Comparison of ENCODE assay signal across 12 cellular contexts in the genomic region with DNA sequence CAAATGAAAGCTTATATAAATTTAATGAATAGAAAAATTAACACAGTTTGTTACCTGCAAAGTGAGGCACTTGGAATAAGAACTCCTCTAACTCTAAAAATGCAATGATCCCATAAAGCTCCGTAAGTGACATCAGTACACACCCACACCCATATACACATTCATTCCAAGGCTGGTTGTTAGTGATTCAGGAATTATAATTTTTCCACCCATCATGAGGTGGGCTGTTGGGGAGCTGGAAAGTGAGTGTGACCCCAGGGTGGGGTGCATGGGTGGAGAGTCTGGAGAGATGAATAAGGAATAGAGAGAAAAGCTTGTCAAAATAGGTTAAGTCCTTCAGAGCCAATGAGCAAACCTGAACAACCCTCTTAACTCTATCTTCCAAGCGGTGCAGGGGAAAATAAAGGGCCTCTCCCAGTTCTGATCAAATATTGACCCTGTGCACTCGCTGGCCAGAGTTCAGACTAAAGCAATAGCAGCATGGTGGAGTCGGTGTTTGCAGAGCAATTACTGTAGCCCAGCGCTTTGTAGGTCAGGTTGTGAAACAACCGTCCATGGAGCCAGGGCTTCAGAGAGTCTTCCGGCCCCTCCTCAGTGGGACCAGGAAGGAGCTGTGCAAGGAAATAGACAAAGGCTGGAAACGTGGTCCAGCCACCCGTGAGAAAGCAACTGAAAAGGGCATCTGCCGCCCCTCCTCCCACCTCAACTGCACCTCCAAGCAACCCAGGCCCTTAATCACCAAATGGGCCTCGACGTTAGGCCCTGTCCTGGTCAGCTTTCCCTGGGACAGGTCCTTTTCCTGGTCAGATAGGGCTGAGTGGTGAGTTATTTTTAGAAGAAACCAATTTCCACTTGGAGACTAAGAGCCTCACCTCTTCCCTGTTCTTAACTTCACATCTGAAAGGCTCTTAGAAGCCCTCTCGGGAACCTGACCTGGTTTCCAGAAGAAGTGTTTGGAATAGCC.
DNase-seq lines count a peak whose midpoint lies in the region; TF ChIP-seq lines count a peak whose summit lies in the region.
"Had no signal": no experiment of that assay in that cellular context is flagged by ENCODE, and none has a peak within 500 bp of the region (broad histone marks: within the 10 kb centered on the region; RNA-seq: fewer than 3 reads in every experiment).

No MANE protein-coding gene starts in this region.

- no peaks in the 10 kb centered on the region for H3F3A ChIP-seq in SK-N-SH (replicated peaks; ENCODE audit: insufficient read depth)

- TF ChIP-seq CTCF in breast epithelium (IDR thresholded peaks at IDR 0.05) (no peak), SK-N-SH (IDR thresholded peaks at IDR 0.05) (no peak), osteocyte (IDR thresholded peaks at IDR 0.05) (no peak)

- H3K27ac ChIP-seq in BLaER1 = peak overlapping the region; percentile 22; the same call in 1 of the 2 replicates
- peak overlapping the region; percentile 33 to 48 for H3K27ac ChIP-seq in breast epithelium
- H3K27ac ChIP-seq in SK-N-SH (ENCODE audit: low read depth in 2 of 2, low read length in 1 of 2) = peak overlapping the region in 1 of 2 experiments; percentile 89; a peak in 1 of 4 replicates

- peaks cover 2% of the 10 kb centered on the region for H3K27me3 Mint-ChIP-seq in osteocyte (ENCODE audit: unreplicated experiment)
- H3K27me3 Mint-ChIP-seq in activated CD4-positive, alpha-beta T cell treated with anti-CD3 and anti-CD28 coated beads, Interleukin-2, amount 10 ng/mL, durations not matched to agents 24 days and 14 days = peaks cover 6% of the 10 kb centered on the region
- H3K27me3 Mint-ChIP-seq: activated T-cell treated with anti-CD3 and anti-CD28 coated beads, Interleukin-2, amount 50 U/mL, for 24 hours; naive thymus-derived CD8-positive, alpha-beta T cell had no signal

- no peaks in the 10 kb centered on the region for H3K36me3 Mint-ChIP-seq in osteocyte (ENCODE audit: unreplicated experiment)
- H3K36me3 Mint-ChIP-seq in activated CD4-positive, alpha-beta T cell treated with anti-CD3 and anti-CD28 coated beads, Interleukin-2, amount 10 ng/mL, durations not matched to agents 24 days and 14 days (ENCODE audit: low read depth) = no peaks in the 10 kb centered on the region
- H3K36me3 Mint-ChIP-seq: naive thymus-derived CD8-positive, alpha-beta T cell had no signal

- H3K9me3 ChIP-seq in BLaER1 = no peaks in the 10 kb centered on the region
- H3K9me3 ChIP-seq in breast epithelium = no peaks in the 10 kb centered on the region
- no peaks in the 10 kb centered on the region for H3K9me3 ChIP-seq in SK-N-SH

- TF ChIP-seq EP300 in SK-N-SH (IDR thresholded peaks at IDR 0.05; ENCODE audit: borderline replicate concordance in 1 of 2, low read depth in 1 of 2, low read length in 1 of 2) = no peak

- H3K4me2 ChIP-seq in BLaER1 (no peak overlapping the region), SK-N-SH (no peak overlapping the region)

- no peaks in the 10 kb centered on the region for H3K9me2 ChIP-seq in SK-N-SH

- H3K4me1 ChIP-seq in BLaER1 (peaks cover 35% of the 10 kb centered on the region), breast epithelium (no peaks in the 10 kb centered on the region), SK-N-SH (ENCODE audit: control insufficient read depth in 1 of 2, insufficient read depth in 2 of 2, low read depth in 1 of 2, low read length in 1 of 2) (peaks cover 15 to 37% of the 10 kb centered on the region in 2 experiments; a peak in 3 of 4 replicates)

- H3K9me3 Mint-ChIP-seq in osteocyte (ENCODE audit: unreplicated experiment) = no peaks in the 10 kb centered on the region
- H3K9me3 Mint-ChIP-seq in activated CD4-positive, alpha-beta T cell treated with anti-CD3 and anti-CD28 coated beads, Interleukin-2, amount 10 ng/mL, durations not matched to agents 24 days and 14 days = no peaks in the 10 kb centered on the region
- H3K9me3 Mint-ChIP-seq: activated T-cell treated with anti-CD3 and anti-CD28 coated beads, Interleukin-2, amount 50 U/mL, for 24 hours; naive thymus-derived CD8-positive, alpha-beta T cell had no signal

- no peak overlapping the region for H3K4me3 ChIP-seq in BLaER1
- no peak overlapping the region for H3K4me3 ChIP-seq in breast epithelium
- H3K4me3 ChIP-seq in SK-N-SH (ENCODE audit: low read depth in 2 of 2, low read length in 1 of 2) = no peak overlapping the region

- H3K9ac ChIP-seq in BLaER1 (no peak overlapping the region), SK-N-SH (no peak overlapping the region)

- no peak for TF ChIP-seq RAD21 in SK-N-SH (IDR thresholded peaks at IDR 0.05; ENCODE audit: low read length)

- no peaks in the 10 kb centered on the region for H3K79me2 ChIP-seq in SK-N-SH (ENCODE audit: insufficient read depth)

- peaks cover 3% of the 10 kb centered on the region for H3K4me1 Mint-ChIP-seq in osteocyte (ENCODE audit: unreplicated experiment)
- peaks cover 5% of the 10 kb centered on the region for H3K4me1 Mint-ChIP-seq in activated CD4-positive, alpha-beta T cell treated with anti-CD3 and anti-CD28 coated beads, Interleukin-2, amount 10 ng/mL, durations not matched to agents 24 days and 14 days

- no peak for TF ChIP-seq POLR2A in breast epithelium (IDR thresholded peaks at IDR 0.05)

- H3K27me3 ChIP-seq in BLaER1 = no peaks in the 10 kb centered on the region
- H3K27me3 ChIP-seq in breast epithelium = no peaks in the 10 kb centered on the region
- H3K27me3 ChIP-seq in SK-N-SH (ENCODE audit: insufficient read depth) = no peaks in the 10 kb centered on the region

- no peak overlapping the region for H3K4me3 Mint-ChIP-seq in osteocyte (ENCODE audit: unreplicated experiment)
- H3K4me3 Mint-ChIP-seq in activated CD4-positive, alpha-beta T cell treated with anti-CD3 and anti-CD28 coated beads, Interleukin-2, amount 10 ng/mL, durations not matched to agents 24 days and 14 days = no peak overlapping the region
- H3K4me3 Mint-ChIP-seq: activated T-cell treated with anti-CD3 and anti-CD28 coated beads, Interleukin-2, amount 50 U/mL, for 24 hours; naive thymus-derived CD8-positive, alpha-beta T cell had no signal

- CTCF ChIA-PET in SK-N-SH (lab: Yijun Ruan, JAX) = interaction anchor here (0.8 to 4.0 kb wide), 7 partner anchors 9 to 44 kb away, joined by 3 to 16 read pairs (median 4); no protein-coding TSS in a partner anchor

- no peak overlapping the region for H3K27ac Mint-ChIP-seq in osteocyte (ENCODE audit: unreplicated experiment)
- H3K27ac Mint-ChIP-seq in activated CD4-positive, alpha-beta T cell treated with anti-CD3 and anti-CD28 coated beads, Interleukin-2, amount 10 ng/mL, durations not matched to agents 24 days and 14 days = no peak overlapping the region
- H3K27ac Mint-ChIP-seq: activated T-cell treated with anti-CD3 and anti-CD28 coated beads, Interleukin-2, amount 50 U/mL, for 24 hours; naive thymus-derived CD8-positive, alpha-beta T cell had no signal

- intact Hi-C loops in breast epithelium (cut with DNase I; ENCODE audit: low total_unique reads) = no loop called here
- intact Hi-C loops in activated CD4-positive, alpha-beta T cell treated with anti-CD3 and anti-CD28 coated beads, Interleukin-2, amount 10 ng/mL, durations not matched to agents 24 days and 14 days (cut with micrococcal nuclease) = no loop called here

- H4K20me1 ChIP-seq in BLaER1 = peaks cover 22% of the 10 kb centered on the region; the same call in 1 of the 2 replicates
- H4K20me1 ChIP-seq in SK-N-SH (ENCODE audit: insufficient read depth) = no peaks in the 10 kb centered on the region

- WGBS in SK-N-SH (ENCODE audit: low lambda C conversion rate) = 79% methylated on average over 13 of the region's 13 CpGs

- H3K36me3 ChIP-seq in BLaER1 = peaks cover 91% of the 10 kb centered on the region
- H3K36me3 ChIP-seq in breast epithelium = no peaks in the 10 kb centered on the region
- H3K36me3 ChIP-seq in SK-N-SH (replicated peaks in 1 of 2; ENCODE audit: control insufficient read depth in 1 of 2, insufficient read depth in 2 of 2, low read length in 1 of 2) = no peaks in the 10 kb centered on the region

- DNase-seq in NCI-H146 (lab: John Stamatoyannopoulos, UW) (peak; percentile 98), breast epithelium (ENCODE audit: low spot score in 2 of 2) (peak; percentile 47 to 72), mucosa of gallbladder (ENCODE audit: low spot score) (peak; percentile 86), SK-N-SH (no peak), osteocyte (ENCODE audit: extremely low spot score, unreplicated experiment) (no peak)
- DNase-seq in activated CD4-positive, alpha-beta T cell treated with anti-CD3 and anti-CD28 coated beads, Interleukin-2, amount 50 U/mL, for 4 hours = no peak
- no peak for DNase-seq in activated CD4-positive, alpha-beta T cell treated with anti-CD3 and anti-CD28 coated beads, Interleukin-2, amount 10 ng/mL, durations not matched to agents 24 days and 14 days
- DNase-seq: activated T-cell treated with anti-CD3 and anti-CD28 coated beads, Interleukin-2, amount 50 U/mL, for 24 hours; naive thymus-derived CD8-positive, alpha-beta T cell; NCI-H1436; stimulated activated CD8-positive, alpha-beta memory T cell treated with anti-CD3 and anti-CD28 coated beads, Interleukin-4, amount 100 ng/mL, for 48 hours had no signal

- POLR2A ChIA-PET in SK-N-SH (lab: Yijun Ruan, JAX) = no interaction called here

- no peak overlapping the region for H2AFZ ChIP-seq in SK-N-SH (ENCODE audit: low read depth)

TF ChIP-seq in SK-N-SH, 30 proteins besides CTCF, POLR2A, EP300 and RAD21 (continues in another document):
- TF ChIP-seq, protein P1, sequence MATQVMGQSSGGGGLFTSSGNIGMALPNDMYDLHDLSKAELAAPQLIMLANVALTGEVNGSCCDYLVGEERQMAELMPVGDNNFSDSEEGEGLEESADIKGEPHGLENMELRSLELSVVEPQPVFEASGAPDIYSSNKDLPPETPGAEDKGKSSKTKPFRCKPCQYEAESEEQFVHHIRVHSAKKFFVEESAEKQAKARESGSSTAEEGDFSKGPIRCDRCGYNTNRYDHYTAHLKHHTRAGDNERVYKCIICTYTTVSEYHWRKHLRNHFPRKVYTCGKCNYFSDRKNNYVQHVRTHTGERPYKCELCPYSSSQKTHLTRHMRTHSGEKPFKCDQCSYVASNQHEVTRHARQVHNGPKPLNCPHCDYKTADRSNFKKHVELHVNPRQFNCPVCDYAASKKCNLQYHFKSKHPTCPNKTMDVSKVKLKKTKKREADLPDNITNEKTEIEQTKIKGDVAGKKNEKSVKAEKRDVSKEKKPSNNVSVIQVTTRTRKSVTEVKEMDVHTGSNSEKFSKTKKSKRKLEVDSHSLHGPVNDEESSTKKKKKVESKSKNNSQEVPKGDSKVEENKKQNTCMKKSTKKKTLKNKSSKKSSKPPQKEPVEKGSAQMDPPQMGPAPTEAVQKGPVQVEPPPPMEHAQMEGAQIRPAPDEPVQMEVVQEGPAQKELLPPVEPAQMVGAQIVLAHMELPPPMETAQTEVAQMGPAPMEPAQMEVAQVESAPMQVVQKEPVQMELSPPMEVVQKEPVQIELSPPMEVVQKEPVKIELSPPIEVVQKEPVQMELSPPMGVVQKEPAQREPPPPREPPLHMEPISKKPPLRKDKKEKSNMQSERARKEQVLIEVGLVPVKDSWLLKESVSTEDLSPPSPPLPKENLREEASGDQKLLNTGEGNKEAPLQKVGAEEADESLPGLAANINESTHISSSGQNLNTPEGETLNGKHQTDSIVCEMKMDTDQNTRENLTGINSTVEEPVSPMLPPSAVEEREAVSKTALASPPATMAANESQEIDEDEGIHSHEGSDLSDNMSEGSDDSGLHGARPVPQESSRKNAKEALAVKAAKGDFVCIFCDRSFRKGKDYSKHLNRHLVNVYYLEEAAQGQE (IDR thresholded peaks at IDR 0.05; ENCODE audit: low read depth, low read length) = no peak

Comparison
In these comparisons a context has a peak if more than half of its experiments do, and no peak if none do; other contexts are left out.
1. DNase-seq: peak in NCI-H146 (single experiment), breast epithelium (2 of 2) and mucosa of gallbladder (single experiment); none in activated CD4-positive, alpha-beta T cell treated with anti-CD3 and anti-CD28 coated beads, Interleukin-2, amount 50 U/mL, for 4 hours (0 of 2), SK-N-SH (single experiment), osteocyte (single experiment) and activated CD4-positive, alpha-beta T cell treated with anti-CD3 and anti-CD28 coated beads, Interleukin-2, amount 10 ng/mL, durations not matched to agents 24 days and 14 days (single experiment).